In the genomic region with DNA sequence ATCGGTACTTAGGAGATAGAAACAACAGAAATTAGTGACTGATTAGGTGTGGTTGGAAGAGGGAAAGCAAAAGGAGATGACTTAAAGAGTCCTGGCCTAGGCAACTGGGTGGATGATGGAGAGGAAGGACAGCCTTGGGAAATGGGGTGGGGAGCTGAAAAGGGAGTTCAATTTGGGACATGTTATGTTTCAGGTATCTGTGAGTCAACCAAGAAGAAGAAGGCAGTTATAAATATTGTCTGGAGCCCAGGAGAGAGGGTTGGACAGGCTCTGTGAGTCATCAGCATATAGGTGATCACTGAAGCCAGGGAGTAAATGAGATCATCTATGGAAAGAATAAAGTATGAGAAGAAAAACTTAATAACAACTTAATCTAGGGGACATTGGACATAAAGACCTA, we compare ENCODE assay signal across 14 cellular contexts.
"Had no signal": no experiment of that assay in that cellular context is flagged by ENCODE, and none has a peak within 500 bp of the region (broad histone marks: within the 10 kb centered on the region; RNA-seq: fewer than 3 reads in every experiment).

No MANE protein-coding gene starts in this region.

- DNase-seq: activated CD4-positive, alpha-beta T cell treated with anti-CD3 and anti-CD28 coated beads, Interleukin-2, amount 50 U/mL, for 1 hour; activated T-cell treated with anti-CD3 and anti-CD28 coated beads, Interleukin-2, amount 50 U/mL, for 1 hour; amygdala; brain microvascular endothelial cell; dorsolateral prefrontal cortex; left cardiac atrium; naive thymus-derived CD8-positive, alpha-beta T cell; small intestine; T-helper 2 cell had no signal

- H3K27me3 ChIP-seq: brain microvascular endothelial cell, dorsolateral prefrontal cortex, gastroesophageal sphincter, neutrophil, right atrium auricular region had no signal

- H3K4me1 ChIP-seq: gastroesophageal sphincter, right atrium auricular region had no signal

- H3K36me3 ChIP-seq: brain microvascular endothelial cell, gastroesophageal sphincter, neutrophil, right atrium auricular region had no signal

- H3K9me3 ChIP-seq: gastroesophageal sphincter, neutrophil, right atrium auricular region had no signal

- H3K4me3 ChIP-seq: dorsolateral prefrontal cortex, gastroesophageal sphincter, lung, right atrium auricular region had no signal

- H3K27ac ChIP-seq: brain microvascular endothelial cell, dorsolateral prefrontal cortex, gastroesophageal sphincter, neutrophil, right atrium auricular region had no signal

- ATAC-seq: activated naive CD4-positive, alpha-beta T cell treated with anti-CD3 and anti-CD28 coated beads, Interleukin-2, amount 50 U/mL, for 72 hours; gastroesophageal sphincter; left cardiac atrium; naive thymus-derived CD8-positive, alpha-beta T cell had no signal
